22 cellular contexts compared by ENCODE assay signal in the genomic region with DNA sequence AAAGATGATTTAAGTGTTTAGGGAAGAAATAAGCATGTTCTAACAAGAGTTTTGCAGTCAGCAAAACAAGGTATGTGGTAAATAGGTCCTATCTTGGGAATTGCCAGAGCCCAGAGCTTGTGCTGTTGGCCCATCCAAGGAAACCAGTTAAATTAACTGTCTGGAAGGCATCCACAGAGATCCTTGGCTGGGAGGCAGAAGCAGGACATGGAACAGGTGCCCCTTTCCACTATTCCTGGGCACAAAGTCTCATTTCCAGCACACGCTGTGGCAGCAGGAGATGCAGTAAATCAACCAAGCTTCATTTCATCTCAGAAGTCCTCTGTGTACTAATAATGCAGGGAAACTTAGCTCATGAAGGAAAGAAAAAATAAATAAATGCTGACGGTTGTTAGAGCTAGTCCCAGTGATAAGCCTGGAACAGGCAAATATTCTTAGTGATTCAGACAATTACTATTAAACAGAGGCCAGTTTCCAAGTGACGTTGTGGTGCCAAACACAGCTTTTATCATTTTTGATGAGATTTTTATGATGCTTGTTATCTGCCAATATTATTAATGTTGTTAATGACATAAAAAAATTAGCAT. TPM values are rescaled to one million over a fixed set of nuclear protein-coding genes. Genes with fewer than 3 reads are reported as not detected.
DNase-seq lines count a peak whose midpoint lies in the region; ATAC-seq and TF ChIP-seq lines count a peak whose summit lies in the region.
"Had no signal": no experiment of that assay in that cellular context is flagged by ENCODE, and none has a peak within 500 bp of the region (broad histone marks: within the 10 kb centered on the region; RNA-seq: fewer than 3 reads in every experiment).

No MANE protein-coding gene starts in this region.

- intact Hi-C loops in prostate gland (cut with DNase I) = no loop called here
- intact Hi-C loops in aorta (cut with DNase I) = no loop called here
- intact Hi-C loops in sigmoid colon (cut with DNase I) = no loop called here

- H3K27ac ChIP-seq in prostate gland (peak overlapping the region; percentile 13 to 29), aorta (ENCODE audit: low read depth in 1 of 2, low read length in 2 of 2) (no peak overlapping the region), sigmoid colon (no peak overlapping the region)
- H3K27ac ChIP-seq: 22Rv1, HL-60 had no signal

- H3K27me3 ChIP-seq in prostate gland (replicated peaks; ENCODE audit: insufficient read depth) (no peaks in the 10 kb centered on the region), aorta (ENCODE audit: control insufficient read depth in 1 of 2, insufficient read depth in 2 of 2, low read length in 1 of 2) (no peaks in the 10 kb centered on the region), sigmoid colon (no peaks in the 10 kb centered on the region)

- peak; percentile 62 for ATAC-seq in aorta (ENCODE audit: low FRiP score)
- ATAC-seq in GM21526 (IDR thresholded peaks at IDR 0.05; ENCODE audit: low FRiP score, unreplicated experiment) = no peak

- DNase-seq in DMS 273 (lab: John Stamatoyannopoulos, UW; ENCODE audit: unreplicated experiment) = peak; percentile 11
- no peak for DNase-seq in DMS 273 treated with DMSO at 0.1 percent for 48 hours (lab: John Stamatoyannopoulos, UW)
- DNase-seq in cerebellar nuclear complex (lab: John Stamatoyannopoulos, UW) = peak; percentile 83 to 98
- no peak for DNase-seq in prostate gland (ENCODE audit: low spot score)
- no peak for DNase-seq in aorta
- no peak for DNase-seq in sigmoid colon
- no peak for DNase-seq in NCI-H1048 (lab: John Stamatoyannopoulos, UW)
- DNase-seq: Calu3, HFFc6, NCI-H1105, NCI-H1436 treated with DMSO at 0.1 percent for 48 hours, NCI-H187 treated with DMSO at 0.1 percent for 48 hours, NCI-H2171 treated with DMSO at 0.1 percent for 48 hours, NCI-H345, NCI-H524 treated with DMSO at 0.1 percent for 48 hours, NCI-H774 had no signal

- H3K4me3 ChIP-seq in prostate gland = no peak overlapping the region
- H3K4me3 ChIP-seq in aorta (ENCODE audit: low read length in 2 of 2) = no peak overlapping the region
- no peak overlapping the region for H3K4me3 ChIP-seq in sigmoid colon
- H3K4me3 ChIP-seq: GM23338, HAP-1 had no signal

- no peak for TF ChIP-seq CTCF in prostate gland (IDR thresholded peaks at IDR 0.05)
- TF ChIP-seq CTCF in sigmoid colon (IDR thresholded peaks at IDR 0.05) = no peak

- 16% methylated on average over 3 of the region's 3 CpGs for WGBS in prostate gland
- WGBS in aorta, 2 donors = 10 to 19% methylated on average over 3 of the region's 3 CpGs
- 72 to 86% methylated on average over 3 of the region's 3 CpGs for WGBS in sigmoid colon, 2 donors

- TF ChIP-seq POLR2A in prostate gland (IDR thresholded peaks at IDR 0.05) (no peak), sigmoid colon (IDR thresholded peaks at IDR 0.05) (no peak)

- H3K9me3 ChIP-seq in prostate gland (no peaks in the 10 kb centered on the region), aorta (ENCODE audit: control insufficient read depth, low read length) (no peaks in the 10 kb centered on the region), sigmoid colon (no peaks in the 10 kb centered on the region)
- H3K9me3 ChIP-seq: HAP-1, SK-N-SH had no signal

- no peaks in the 10 kb centered on the region for H3K36me3 ChIP-seq in prostate gland
- no peaks in the 10 kb centered on the region for H3K36me3 ChIP-seq in aorta (ENCODE audit: control insufficient read depth in 1 of 2, insufficient read depth in 2 of 2, low read length in 1 of 2)
- no peaks in the 10 kb centered on the region for H3K36me3 ChIP-seq in sigmoid colon
- H3K36me3 ChIP-seq: HAP-1 had no signal

- TF ChIP-seq EP300 in sigmoid colon (IDR thresholded peaks at IDR 0.05) = no peak

- H3K4me1 ChIP-seq in prostate gland (replicated peaks) (peaks cover 3% of the 10 kb centered on the region), aorta (ENCODE audit: control insufficient read depth in 1 of 2, insufficient read depth in 2 of 2, low read length in 2 of 2) (no peaks in the 10 kb centered on the region), sigmoid colon (no peaks in the 10 kb centered on the region)
- H3K4me1 ChIP-seq: HAP-1 had no signal

RNA-seq across cellular contexts. Expression of a gene that starts 39.8 kb away (rescaled TPM):
- total RNA-seq in prostate gland (1 to 10 TPM; 2.1 to 10.0 TPM), aorta (10 to 100 TPM; 10.9 to 15.5 TPM), sigmoid colon (10 to 100 TPM in 1 of 4 donors, 1 to 10 TPM in 3; 5.1 to 19.3 (median 9.4) TPM)
- polyA plus RNA-seq in aorta (1 to 10 TPM; 2.1 to 3.3 TPM), sigmoid colon (1 to 10 TPM in 1 of 3 donors, under 1 TPM in 2; 0.46 to 6.8 (median 0.60) TPM)

Comparison
In these comparisons a context has a peak if more than half of its experiments do, and no peak if none do; other contexts are left out.
1. DNase-seq: peak in DMS 273 (single experiment) and cerebellar nuclear complex (2 of 2); none in DMS 273 treated with DMSO at 0.1 percent for 48 hours (single experiment), prostate gland (single experiment), aorta (0 of 2), sigmoid colon (single experiment) and NCI-H1048 (single experiment).
2. H3K27ac ChIP-seq: peak in prostate gland (2 of 2); none in aorta (0 of 2) and sigmoid colon (0 of 4).